1 cellular context compared by ENCODE assay signal in genomic region chr7:93148135-93148534, GRCh38.
TF ChIP-seq lines count a peak whose summit lies in the region.

TSS of gene SAMD9L (minus strand) at chr7:93148385. CDS start at chr7:93135971, 12,414 bp downstream.

TF ChIP-seq in WTC11, 78 proteins besides CTCF, POLR2A, EP300 and RAD21 (continued from another document):
- TF ChIP-seq ERG (CRISPR knock-in tag; IDR thresholded peaks at IDR 0.05) (no peak), NFATC4 (CRISPR knock-in tag; IDR thresholded peaks at IDR 0.05) (no peak)
